ENCODE assay signal across 31 cellular contexts in genomic region chr3:144289057-144289456, GRCh38.
"Had no signal": no experiment of that assay in that cellular context is flagged by ENCODE, and none has a peak within 500 bp of the region (broad histone marks: within the 10 kb centered on the region; RNA-seq: fewer than 3 reads in every experiment).

No MANE protein-coding gene starts in this region.

- H3K4me1 ChIP-seq: adrenal gland, body of pancreas, foreskin keratinocyte, gastrocnemius medialis, heart left ventricle had no signal

- H3K4me3 ChIP-seq: adrenal gland, body of pancreas, esophagus muscularis mucosa, gastrocnemius medialis, heart left ventricle had no signal

- H3K27me3 Mint-ChIP-seq: activated CD4-positive, alpha-beta memory T cell treated with anti-CD3 and anti-CD28 coated beads for 36 hours; activated CD4-positive, alpha-beta T cell treated with anti-CD3 and anti-CD28 coated beads, Interleukin-2, amount 10 ng/mL, durations not matched to agents 24 days and 14 days; activated naive CD4-positive, alpha-beta T cell treated with anti-CD3 and anti-CD28 coated beads, Interleukin-2, amount 10 ng/mL, durations not matched to agents 7 days and 5 days; effector memory CD8-positive, alpha-beta T cell had no signal

- H3K36me3 ChIP-seq: adrenal gland, esophagus muscularis mucosa, gastrocnemius medialis, heart left ventricle had no signal

- H3K9me3 ChIP-seq: adrenal gland, body of pancreas had no signal

- ATAC-seq: activated CD4-positive, alpha-beta T cell treated with anti-CD3 and anti-CD28 coated beads for 36 hours; activated CD8-positive, alpha-beta memory T cell treated with anti-CD3 and anti-CD28 coated beads, Interleukin-2, amount 10 ng/mL, durations not matched to agents 7 days and 5 days; activated CD8-positive, alpha-beta T cell treated with anti-CD3 and anti-CD28 coated beads, Interleukin-2, amount 10 ng/mL, durations not matched to agents 7 days and 5 days; activated naive CD4-positive, alpha-beta T cell treated with anti-CD3 and anti-CD28 coated beads, Interleukin-2, amount 50 U/mL, for 72 hours; body of pancreas; effector memory CD8-positive, alpha-beta T cell; foreskin keratinocyte; gastrocnemius medialis; heart left ventricle had no signal

- H3K4me1 Mint-ChIP-seq: activated CD4-positive, alpha-beta T cell treated with anti-CD3 and anti-CD28 coated beads for 36 hours; activated CD4-positive, alpha-beta T cell treated with anti-CD3 and anti-CD28 coated beads, Interleukin-2, amount 10 ng/mL, durations not matched to agents 24 days and 14 days; activated CD8-positive, alpha-beta memory T cell treated with anti-CD3 and anti-CD28 coated beads, Interleukin-2, amount 10 ng/mL, durations not matched to agents 7 days and 5 days; activated naive CD4-positive, alpha-beta T cell treated with anti-CD3 and anti-CD28 coated beads, Interleukin-2, amount 10 ng/mL, durations not matched to agents 7 days and 5 days had no signal

- H3K27ac ChIP-seq: adrenal gland, body of pancreas, esophagus muscularis mucosa, foreskin keratinocyte, gastrocnemius medialis, heart left ventricle had no signal

- H3K27me3 ChIP-seq: adrenal gland, body of pancreas, esophagus muscularis mucosa, foreskin keratinocyte, gastrocnemius medialis, heart left ventricle had no signal

- H3K36me3 Mint-ChIP-seq: activated CD4-positive, alpha-beta memory T cell treated with anti-CD3 and anti-CD28 coated beads for 36 hours; activated CD8-positive, alpha-beta memory T cell treated with anti-CD3 and anti-CD28 coated beads, Interleukin-2, amount 10 ng/mL, durations not matched to agents 7 days and 5 days; activated naive CD4-positive, alpha-beta T cell treated with anti-CD3 and anti-CD28 coated beads, Interleukin-2, amount 10 ng/mL, durations not matched to agents 7 days and 5 days; activated naive CD4-positive, alpha-beta T cell treated with anti-CD3 and anti-CD28 coated beads, Interleukin-2, amount 50 U/mL, for 72 hours had no signal

- H3K4me3 Mint-ChIP-seq: activated CD4-positive, alpha-beta memory T cell treated with anti-CD3 and anti-CD28 coated beads for 36 hours; activated CD4-positive, alpha-beta T cell treated with anti-CD3 and anti-CD28 coated beads for 36 hours; activated CD4-positive, alpha-beta T cell treated with anti-CD3 and anti-CD28 coated beads, Interleukin-2, amount 10 ng/mL, durations not matched to agents 24 days and 14 days; activated CD8-positive, alpha-beta memory T cell treated with anti-CD3 and anti-CD28 coated beads, Interleukin-2, amount 10 ng/mL, durations not matched to agents 7 days and 5 days; activated CD8-positive, alpha-beta T cell treated with anti-CD3 and anti-CD28 coated beads, Interleukin-2, amount 10 ng/mL, durations not matched to agents 7 days and 5 days; activated naive CD4-positive, alpha-beta T cell treated with anti-CD3 and anti-CD28 coated beads, Interleukin-2, amount 10 ng/mL, durations not matched to agents 7 days and 5 days; activated T-helper 1 cell treated with anti-CD3 and anti-CD28 coated beads, Interleukin-12 subunit alpha, Interleukin-12 subunit beta, Interleukin-2, Interleukin-4 antibody, amounts not matched to agents 30 ng/mL and 10 ng/mL and 1 ng/mL, durations not matched to agents 14 hours and 24 hours and 36 hours; effector memory CD8-positive, alpha-beta T cell had no signal

- H3K27ac Mint-ChIP-seq: activated CD4-positive, alpha-beta memory T cell treated with anti-CD3 and anti-CD28 coated beads for 36 hours; activated CD4-positive, alpha-beta T cell treated with anti-CD3 and anti-CD28 coated beads for 36 hours; activated CD4-positive, alpha-beta T cell treated with anti-CD3 and anti-CD28 coated beads, Interleukin-2, amount 10 ng/mL, durations not matched to agents 24 days and 14 days; activated CD8-positive, alpha-beta memory T cell treated with anti-CD3 and anti-CD28 coated beads, Interleukin-2, amount 10 ng/mL, durations not matched to agents 7 days and 5 days; activated CD8-positive, alpha-beta T cell treated with anti-CD3 and anti-CD28 coated beads, Interleukin-2, amount 10 ng/mL, durations not matched to agents 7 days and 5 days; activated naive CD4-positive, alpha-beta T cell treated with anti-CD3 and anti-CD28 coated beads, Interleukin-2, amount 10 ng/mL, durations not matched to agents 7 days and 5 days; activated naive CD4-positive, alpha-beta T cell treated with anti-CD3 and anti-CD28 coated beads, Interleukin-2, amount 50 U/mL, for 72 hours; activated T-helper 1 cell treated with anti-CD3 and anti-CD28 coated beads, Interleukin-12 subunit alpha, Interleukin-12 subunit beta, Interleukin-2, Interleukin-4 antibody, amounts not matched to agents 30 ng/mL and 10 ng/mL and 1 ng/mL, durations not matched to agents 14 hours and 24 hours and 36 hours; effector memory CD8-positive, alpha-beta T cell had no signal

- DNase-seq: activated CD4-positive, alpha-beta memory T cell treated with anti-CD3 and anti-CD28 coated beads for 36 hours; activated CD4-positive, alpha-beta T cell treated with anti-CD3 and anti-CD28 coated beads for 36 hours; activated CD4-positive, alpha-beta T cell treated with anti-CD3 and anti-CD28 coated beads, Interleukin-2, amount 10 ng/mL, durations not matched to agents 24 days and 14 days; activated CD4-positive, CD25-positive, alpha-beta regulatory T cell; activated CD4-positive, CD25-positive, alpha-beta regulatory T cell treated with anti-CD3 and anti-CD28 coated beads, Interleukin-2, amount 50 U/mL, for 72 hours; activated CD8-positive, alpha-beta memory T cell treated with anti-CD3 and anti-CD28 coated beads, Interleukin-2, amount 10 ng/mL, durations not matched to agents 7 days and 5 days; activated CD8-positive, alpha-beta memory T cell treated with anti-CD3 and anti-CD28 coated beads, Interleukin-2, amount 50 U/mL, for 4 hours; activated CD8-positive, alpha-beta T cell treated with anti-CD3 and anti-CD28 coated beads, Interleukin-2, amount 10 ng/mL, durations not matched to agents 7 days and 5 days; activated gamma-delta T cell; activated naive CD4-positive, alpha-beta T cell; activated naive CD4-positive, alpha-beta T cell treated with anti-CD3 and anti-CD28 coated beads, Interleukin-2, amount 10 ng/mL, durations not matched to agents 7 days and 5 days; activated T-cell treated with anti-CD3 and anti-CD28 coated beads, Interleukin-2, amount 50 U/mL, for 1 hour; activated T-cell treated with anti-CD3 and anti-CD28 coated beads, Interleukin-2, amount 50 U/mL, for 48 hours; adrenal gland; amygdala; aorta; body of pancreas; caudate nucleus; cortex of kidney; dermis blood vessel endothelial cell; effector CD4-positive, alpha-beta T cell; effector memory CD8-positive, alpha-beta T cell; erythroblast; foreskin keratinocyte; gastrocnemius medialis; glutamatergic neuron; heart left ventricle; T-helper 2 cell had no signal

- H3K9me3 Mint-ChIP-seq: activated CD4-positive, alpha-beta T cell treated with anti-CD3 and anti-CD28 coated beads, Interleukin-2, amount 10 ng/mL, durations not matched to agents 24 days and 14 days; activated naive CD4-positive, alpha-beta T cell treated with anti-CD3 and anti-CD28 coated beads, Interleukin-2, amount 50 U/mL, for 72 hours; activated T-helper 1 cell treated with anti-CD3 and anti-CD28 coated beads, Interleukin-12 subunit alpha, Interleukin-12 subunit beta, Interleukin-2, Interleukin-4 antibody, amounts not matched to agents 30 ng/mL and 10 ng/mL and 1 ng/mL, durations not matched to agents 14 hours and 24 hours and 36 hours had no signal
